Comparison of ENCODE assay signal across 1 cellular context in genomic region chr5:67404261-67405100, GRCh38.
A peak's percentile ranks its signal among the peaks of the same experiment; 100 is the strongest.
TF ChIP-seq lines count a peak whose summit lies in the region.

No MANE protein-coding gene starts in this region.

TF ChIP-seq in A549, 52 proteins besides CTCF, POLR2A, EP300 and RAD21 (continued from another document):
- TF ChIP-seq MAFK (IDR thresholded peaks at IDR 0.05; ENCODE audit: partially characterized antibody) (peak; percentile 83), FOSL2 (IDR thresholded peaks at IDR 0.05) (peak; percentile 72; the same call in 1 of the 2 replicates), FOSL2 (CRISPR knock-in tag; IDR thresholded peaks at IDR 0.05) (peak; percentile 89), ZFP36 (IDR thresholded peaks at IDR 0.05; ENCODE audit: borderline replicate concordance, partially characterized antibody) (no peak), HOXA7 (CRISPR knock-in tag; IDR thresholded peaks at IDR 0.05) (no peak), CBX8 (IDR thresholded peaks at IDR 0.05) (no peak), CHD4 (IDR thresholded peaks at IDR 0.05; ENCODE audit: borderline replicate concordance) (no peak), ZNF302 (CRISPR knock-in tag; IDR thresholded peaks at IDR 0.05) (no peak), MAX (IDR thresholded peaks at IDR 0.05) (0 out of 2 replicates have a peak, but pooled peaks have one; percentile 31), FOXS1 (CRISPR knock-in tag; IDR thresholded peaks at IDR 0.05) (no peak), CBX2 (IDR thresholded peaks at IDR 0.05; ENCODE audit: borderline replicate concordance, low read depth) (no peak), HOXB5 (CRISPR knock-in tag; IDR thresholded peaks at IDR 0.05) (no peak), RFX5 (IDR thresholded peaks at IDR 0.05) (no peak), EHF (CRISPR knock-in tag; IDR thresholded peaks at IDR 0.05) (no peak), BHLHE40 (IDR thresholded peaks at IDR 0.05; ENCODE audit: low read depth, low read length) (no peak), HOXB13 (CRISPR knock-in tag; IDR thresholded peaks at IDR 0.05; ENCODE audit: low read depth) (no peak), CEBPB (IDR thresholded peaks at IDR 0.05) (peak in 1 of 2 experiments; percentile 11; a peak in 1 of 4 replicates), HDAC2 (IDR thresholded peaks at IDR 0.05) (no peak), NR3C1 (IDR thresholded peaks at IDR 0.05) (no peak)
TF ChIP-seq in A549: peak in this region for 6.
